In genomic region chr12:54220567-54220966, GRCh38 we compare ENCODE assay signal across 16 cellular contexts. TPM values are rescaled to one million over a fixed set of nuclear protein-coding genes. Genes with fewer than 3 reads are reported as not detected.
DNase-seq lines count a peak whose midpoint lies in the region; ATAC-seq and TF ChIP-seq lines count a peak whose summit lies in the region.
"Had no signal": no experiment of that assay in that cellular context is flagged by ENCODE, and none has a peak within 500 bp of the region (broad histone marks: within the 10 kb centered on the region; RNA-seq: fewer than 3 reads in every experiment).

No MANE protein-coding gene starts in this region.

- H3K9ac ChIP-seq in mammary epithelial cell (ENCODE audit: insufficient read depth, low read length) (no peak overlapping the region), smooth muscle cell (ENCODE audit: low read depth) (no peak overlapping the region)

- TF ChIP-seq CTCF in mammary epithelial cell (conservative IDR thresholded peaks at IDR 0.05 in 1 of 2, IDR thresholded peaks at IDR 0.05 in 1 of 2; ENCODE audit: extremely low read depth in 1 of 2, insufficient read depth in 1 of 2, low read depth in 1 of 2, low read length in 2 of 2): no peak
- no peak for TF ChIP-seq CTCF in breast epithelium (IDR thresholded peaks at IDR 0.05)
- TF ChIP-seq CTCF in PC-9 (conservative IDR thresholded peaks at IDR 0.05): no peak
- no peak for TF ChIP-seq CTCF in smooth muscle cell (IDR thresholded peaks at IDR 0.05; ENCODE audit: borderline replicate concordance, insufficient read depth, poor library complexity, severe bottlenecking)

- H3K36me3 Mint-ChIP-seq in activated T-helper 2 cell treated with anti-CD3 and anti-CD28 coated beads, Interferon-gamma antibody, Interleukin-2, Interleukin-4, amounts not matched to agents 10 μg/mL and 5 μg/mL and 100 μg/mL, durations not matched to agents 14 hours and 24 hours and 36 hours (ENCODE audit: low read depth): no peaks in the 10 kb centered on the region

- H3F3A ChIP-seq in PC-9 (ENCODE audit: insufficient read depth, low read depth): peaks cover 18% of the 10 kb centered on the region
- peaks cover 3% of the 10 kb centered on the region for H3F3A ChIP-seq in smooth muscle cell (ENCODE audit: low read depth)

- H4K20me1 ChIP-seq in mammary epithelial cell (ENCODE audit: insufficient read depth, low read length): no peaks in the 10 kb centered on the region
- no peaks in the 10 kb centered on the region for H4K20me1 ChIP-seq in PC-9 (ENCODE audit: insufficient read depth)
- no peaks in the 10 kb centered on the region for H4K20me1 ChIP-seq in smooth muscle cell (ENCODE audit: low read depth)

- H3K9me2 ChIP-seq in PC-9 (ENCODE audit: insufficient read depth): no peaks in the 10 kb centered on the region

- H3K4me2 ChIP-seq in mammary epithelial cell (ENCODE audit: insufficient read depth, low read depth, low read length) (no peak overlapping the region), PC-9 (peak overlapping the region; percentile 35; the same call in 1 of the 2 replicates), smooth muscle cell (no peak overlapping the region)
- H3K4me2 ChIP-seq: GM23338 had no signal

- DNase-seq in mammary epithelial cell (no peak), breast epithelium (ENCODE audit: low spot score in 2 of 2) (no peak), PC-9 (no peak), islet precursor cell (peak; percentile 83), smooth muscle cell (lab: John Stamatoyannopoulos, UW; ENCODE audit: unreplicated experiment) (no peak), NCI-H446 treated with DMSO at 0.1 percent for 48 hours (lab: John Stamatoyannopoulos, UW) (no peak)
- DNase-seq in activated T-helper 2 cell treated with anti-CD3 and anti-CD28 coated beads, Interferon-gamma antibody, Interleukin-2, Interleukin-4, amounts not matched to agents 10 μg/mL and 5 μg/mL and 100 μg/mL, durations not matched to agents 14 hours and 24 hours and 36 hours (ENCODE audit: low spot score): no peak
- DNase-seq: NK-92 treated with Interleukin-12 subunit alpha and Interleukin-12 subunit beta, amount 100 ng/mL, for 24 hours had no signal

- in situ Hi-C loops in mammary epithelial cell (cut with MboI; ENCODE audit: low sequenced_read_pairs in 2 of 2): loop anchor here in 1 of 2 donors (5.0 kb wide), 1 partner anchor 147 kb away; no protein-coding TSS in a partner anchor

- no peaks in the 10 kb centered on the region for H3K36me3 ChIP-seq in mammary epithelial cell (ENCODE audit: insufficient read depth, low read length)
- H3K36me3 ChIP-seq in breast epithelium: no peaks in the 10 kb centered on the region
- H3K36me3 ChIP-seq in PC-9 (ENCODE audit: low read depth): no peaks in the 10 kb centered on the region
- no peaks in the 10 kb centered on the region for H3K36me3 ChIP-seq in smooth muscle cell (ENCODE audit: low read depth)
- H3K36me3 ChIP-seq: adrenal gland, brain microvascular endothelial cell, neutrophil, transverse colon had no signal

- H3K27ac ChIP-seq in mammary epithelial cell (ENCODE audit: insufficient read depth, low read depth, low read length) (no peak overlapping the region), breast epithelium (no peak overlapping the region), PC-9 (no peak overlapping the region), smooth muscle cell (ENCODE audit: low read depth) (no peak overlapping the region)
- H3K27ac ChIP-seq: adrenal gland, brain microvascular endothelial cell, neutrophil, psoas muscle, transverse colon had no signal

- no TSS peak for BruUV-seq in mammary epithelial cell (replicated peaks; lab: Mats Ljungman, UMichigan)
- BruUV-seq in PC-9 (replicated peaks; lab: Mats Ljungman, UMichigan): no TSS peak

- peaks cover 44% of the 10 kb centered on the region for H3K4me1 ChIP-seq in mammary epithelial cell (ENCODE audit: insufficient read depth, low read length)
- H3K4me1 ChIP-seq in breast epithelium: peaks cover 0 to 8% of the 10 kb centered on the region in 2 donors
- peaks cover 9% of the 10 kb centered on the region; the same call in 1 of the 2 replicates for H3K4me1 ChIP-seq in PC-9 (replicated peaks; ENCODE audit: insufficient read depth)
- peaks cover 9% of the 10 kb centered on the region for H3K4me1 ChIP-seq in smooth muscle cell (ENCODE audit: low read depth)

- no peak overlapping the region for H3K27ac Mint-ChIP-seq in activated T-helper 2 cell treated with anti-CD3 and anti-CD28 coated beads, Interferon-gamma antibody, Interleukin-2, Interleukin-4, amounts not matched to agents 10 μg/mL and 5 μg/mL and 100 μg/mL, durations not matched to agents 14 hours and 24 hours and 36 hours
- H3K27ac Mint-ChIP-seq: GM23338; T-helper 1 cell treated with Interleukin-12 subunit alpha and Interleukin-12 subunit beta and Interleukin-4 antibody, amounts not matched to agents 30 μg/mL and 1 μg/mL, for 36 hours had no signal

- no peak overlapping the region for H3K4me3 Mint-ChIP-seq in activated T-helper 2 cell treated with anti-CD3 and anti-CD28 coated beads, Interferon-gamma antibody, Interleukin-2, Interleukin-4, amounts not matched to agents 10 μg/mL and 5 μg/mL and 100 μg/mL, durations not matched to agents 14 hours and 24 hours and 36 hours (ENCODE audit: low read depth)
- H3K4me3 Mint-ChIP-seq: GM23338; T-helper 1 cell treated with Interleukin-12 subunit alpha and Interleukin-12 subunit beta and Interleukin-4 antibody, amounts not matched to agents 30 μg/mL and 1 μg/mL, for 36 hours had no signal

- H3K4me3 ChIP-seq in mammary epithelial cell (replicated peaks in 1 of 3; ENCODE audit: insufficient read depth in 1 of 3, low read depth in 2 of 3, low read length in 3 of 3): no peak overlapping the region
- H3K4me3 ChIP-seq in breast epithelium: no peak overlapping the region
- no peak overlapping the region for H3K4me3 ChIP-seq in PC-9
- no peak overlapping the region for H3K4me3 ChIP-seq in smooth muscle cell
- H3K4me3 ChIP-seq: adrenal gland, GM23338, psoas muscle, transverse colon had no signal

- CTCF ChIA-PET in mammary epithelial cell (lab: Charles Lee; ENCODE audit: low non-redundant PET): interaction anchor here (0.7 kb wide), 1 partner anchor 31 kb away, joined by 4 read pairs; no protein-coding TSS in a partner anchor
- CTCF ChIA-PET in PC-9 (lab: Charles Lee): interaction anchor here (0.7 to 1.0 kb wide), 4 partner anchors 116 to 159 kb away, joined by 3 read pairs; no protein-coding TSS in a partner anchor

- 100% methylated on average over 4 of the region's 7 CpGs for WGBS in mammary epithelial cell (ENCODE audit: low coverage, missing lambda C conversion rate)
- 74% methylated on average over 7 of the region's 7 CpGs for WGBS in smooth muscle cell (ENCODE audit: low lambda C conversion rate)

- no peaks in the 10 kb centered on the region for H3K79me2 ChIP-seq in mammary epithelial cell (ENCODE audit: insufficient read depth, low read length)
- H3K79me2 ChIP-seq in PC-9 (ENCODE audit: low read depth): no peaks in the 10 kb centered on the region
- no peaks in the 10 kb centered on the region for H3K79me2 ChIP-seq in smooth muscle cell (ENCODE audit: low read depth)

- peaks cover 16% of the 10 kb centered on the region for H3K4me1 Mint-ChIP-seq in activated T-helper 2 cell treated with anti-CD3 and anti-CD28 coated beads, Interferon-gamma antibody, Interleukin-2, Interleukin-4, amounts not matched to agents 10 μg/mL and 5 μg/mL and 100 μg/mL, durations not matched to agents 14 hours and 24 hours and 36 hours (ENCODE audit: low read depth)

- intact Hi-C loops in mammary epithelial cell (cut with micrococcal nuclease) (loop anchor here (1.0 to 2.0 kb wide), 4 partner anchors 59 to 218 kb away; no protein-coding TSS in a partner anchor), breast epithelium (cut with DNase I; ENCODE audit: low total_unique reads) (no loop called here), PC-9 (cut with micrococcal nuclease; ENCODE audit: unreplicated experiment) (loop anchor here (1.0 to 5.0 kb wide), 3 partner anchors 141 to 217 kb away; no protein-coding TSS in a partner anchor)
- intact Hi-C loops in activated T-helper 2 cell treated with anti-CD3 and anti-CD28 coated beads, Interferon-gamma antibody, Interleukin-2, Interleukin-4, amounts not matched to agents 10 μg/mL and 5 μg/mL and 100 μg/mL, durations not matched to agents 14 hours and 24 hours and 36 hours (cut with micrococcal nuclease): loop anchor here (1.0 to 2.0 kb wide), 2 partner anchors 138 to 159 kb away; no protein-coding TSS in a partner anchor

- dilution Hi-C loops in mammary epithelial cell (cut with HindIII; ENCODE audit: low sequenced_read_pairs): no loop called here

- H2AFZ ChIP-seq in mammary epithelial cell (ENCODE audit: low read depth, low read length) (peak overlapping the region; percentile 86), PC-9 (no peak overlapping the region), smooth muscle cell (ENCODE audit: low read depth) (peak overlapping the region; percentile 54)
- H2AFZ ChIP-seq: GM23338 had no signal

- ATAC-seq in GM18858 (IDR thresholded peaks at IDR 0.05; ENCODE audit: unreplicated experiment): no peak

- H3K27me3 Mint-ChIP-seq in activated T-helper 2 cell treated with anti-CD3 and anti-CD28 coated beads, Interferon-gamma antibody, Interleukin-2, Interleukin-4, amounts not matched to agents 10 μg/mL and 5 μg/mL and 100 μg/mL, durations not matched to agents 14 hours and 24 hours and 36 hours (ENCODE audit: low read depth): peaks cover 4% of the 10 kb centered on the region

- H3K9me3 Mint-ChIP-seq in activated T-helper 2 cell treated with anti-CD3 and anti-CD28 coated beads, Interferon-gamma antibody, Interleukin-2, Interleukin-4, amounts not matched to agents 10 μg/mL and 5 μg/mL and 100 μg/mL, durations not matched to agents 14 hours and 24 hours and 36 hours: no peaks in the 10 kb centered on the region
- H3K9me3 Mint-ChIP-seq: GM23338; T-helper 1 cell treated with Interleukin-12 subunit alpha and Interleukin-12 subunit beta and Interleukin-4 antibody, amounts not matched to agents 30 μg/mL and 1 μg/mL, for 36 hours had no signal

- POLR2A ChIA-PET in PC-9 (lab: Charles Lee; ENCODE audit: unreplicated experiment): no interaction called here

- no peak for TF ChIP-seq POLR2A in breast epithelium (IDR thresholded peaks at IDR 0.05)

- H3K9me3 ChIP-seq in mammary epithelial cell (replicated peaks; ENCODE audit: insufficient read depth, low read length) (no peaks in the 10 kb centered on the region), breast epithelium (no peaks in the 10 kb centered on the region), PC-9 (ENCODE audit: insufficient read depth, low read depth) (no peaks in the 10 kb centered on the region), smooth muscle cell (replicated peaks; ENCODE audit: low read depth) (no peaks in the 10 kb centered on the region)
- H3K9me3 ChIP-seq: adrenal gland, neutrophil, psoas muscle, transverse colon had no signal

- H3K27me3 ChIP-seq in mammary epithelial cell (ENCODE audit: insufficient read depth, low read length) (no peaks in the 10 kb centered on the region), breast epithelium (peaks cover 0 to 5% of the 10 kb centered on the region in 2 donors), PC-9 (ENCODE audit: insufficient read depth, low read depth) (no peaks in the 10 kb centered on the region), smooth muscle cell (ENCODE audit: low read depth) (peaks cover 8% of the 10 kb centered on the region)
- H3K27me3 ChIP-seq: brain microvascular endothelial cell had no signal

RNA-seq across cellular contexts. Expression of gene SMUG1, which starts 31.8 kb away (rescaled TPM):
- total RNA-seq in mammary epithelial cell (10 to 100 TPM; 30.7 to 52.7 TPM), breast epithelium (10 to 100 TPM; 29.6 to 55.4 (median 46.4) TPM), PC-9 (2021) (37.8 and 53.7 TPM in 2 replicates), smooth muscle cell (36.7 and 39.4 TPM in 2 replicates)
- polyA plus RNA-seq in mammary epithelial cell (54.7 TPM), smooth muscle cell (40.5 and 49.2 TPM in 2 replicates)
- 80.1 TPM for polyA minus RNA-seq in mammary epithelial cell
- 26.9 and 31.1 TPM in 2 replicates for total RNA-seq in activated T-helper 2 cell treated with anti-CD3 and anti-CD28 coated beads, Interferon-gamma antibody, Interleukin-2, Interleukin-4, amounts not matched to agents 10 μg/mL and 5 μg/mL and 100 μg/mL, durations not matched to agents 14 hours and 24 hours and 36 hours

RNA-seq across cellular contexts. Expression of gene CBX5, which starts 59.4 kb away (rescaled TPM):
- 10 to 100 TPM; 37.2 to 68.1 TPM for total RNA-seq in mammary epithelial cell
- polyA plus RNA-seq in mammary epithelial cell: 26.9 TPM
- polyA minus RNA-seq in mammary epithelial cell: 126 TPM
- 10 to 100 TPM; 22.4 to 45.8 (median 31.8) TPM for total RNA-seq in breast epithelium
- 108 and 154 TPM in 2 replicates for total RNA-seq in PC-9 (2021)
- total RNA-seq in smooth muscle cell: 58.9 and 67.4 TPM in 2 replicates
- polyA plus RNA-seq in smooth muscle cell: 25.0 and 26.1 TPM in 2 replicates
- total RNA-seq in activated T-helper 2 cell treated with anti-CD3 and anti-CD28 coated beads, Interferon-gamma antibody, Interleukin-2, Interleukin-4, amounts not matched to agents 10 μg/mL and 5 μg/mL and 100 μg/mL, durations not matched to agents 14 hours and 24 hours and 36 hours: 98.1 and 100 TPM in 2 replicates

RNA-seq across cellular contexts. Expression of gene HNRNPA1, which starts 60.0 kb away (rescaled TPM):
- total RNA-seq in mammary epithelial cell (1,000 to 10,000 TPM in 1 of 2 donors, 100 to 1,000 TPM in 1; 216 to 1,018 TPM), breast epithelium (100 to 1,000 TPM; 387 to 571 (median 477) TPM), PC-9 (2021) (1,116 and 1,137 TPM in 2 replicates), smooth muscle cell (378 and 483 TPM in 2 replicates)
- polyA plus RNA-seq in mammary epithelial cell (973 TPM), smooth muscle cell (440 and 451 TPM in 2 replicates)
- 602 TPM for polyA minus RNA-seq in mammary epithelial cell
- 1,977 and 2,036 TPM in 2 replicates for total RNA-seq in activated T-helper 2 cell treated with anti-CD3 and anti-CD28 coated beads, Interferon-gamma antibody, Interleukin-2, Interleukin-4, amounts not matched to agents 10 μg/mL and 5 μg/mL and 100 μg/mL, durations not matched to agents 14 hours and 24 hours and 36 hours
